In the genomic region with DNA sequence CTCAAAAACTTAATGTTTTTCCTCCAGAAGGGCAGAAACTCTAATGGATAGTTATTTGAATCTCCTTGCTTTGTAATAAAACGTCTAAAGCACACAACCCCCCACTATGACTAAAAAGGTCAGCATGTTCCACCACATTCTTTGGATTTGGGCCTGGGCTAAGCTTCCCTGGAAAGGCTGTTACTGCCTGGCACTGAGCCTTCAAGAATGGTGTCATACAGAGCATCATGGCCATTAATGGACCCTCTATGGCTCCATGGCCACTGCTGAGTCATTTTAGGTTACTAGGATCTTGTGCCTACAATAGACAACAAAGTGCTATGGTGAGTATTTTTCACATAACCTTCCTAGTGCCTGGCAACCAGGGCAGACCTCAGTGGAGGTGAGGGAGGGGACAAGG, we compare ENCODE assay signal across 9 cellular contexts.
DNase-seq lines count a peak whose midpoint lies in the region; FAIRE-seq and TF ChIP-seq lines count a peak whose summit lies in the region.
"Had no signal": no experiment of that assay in that cellular context is flagged by ENCODE, and none has a peak within 500 bp of the region (broad histone marks: within the 10 kb centered on the region; RNA-seq: fewer than 3 reads in every experiment).

No MANE protein-coding gene starts in this region.

- intact Hi-C loops in colonic mucosa (cut with DNase I): no loop called here

- no peak overlapping the region for H3K4me3 ChIP-seq in colonic mucosa

- H3K9me3 ChIP-seq in colonic mucosa: no peaks in the 10 kb centered on the region

- H3K9ac ChIP-seq in colonic mucosa (ENCODE audit: low read depth in 2 of 2, low read length in 2 of 2): no peak overlapping the region

- no peaks in the 10 kb centered on the region for H3K4me1 ChIP-seq in colonic mucosa

- H3K27ac ChIP-seq in colonic mucosa: no peak overlapping the region

- no peaks in the 10 kb centered on the region for H3K36me3 ChIP-seq in colonic mucosa

- H3K27me3 ChIP-seq in colonic mucosa: no peaks in the 10 kb centered on the region

- TF ChIP-seq CTCF in colonic mucosa (IDR thresholded peaks at IDR 0.05): no peak

- DNase-seq in HTR-8/SVneo (ENCODE audit: insufficient read length, low spot score) (peak; percentile 17), colonic mucosa (peak; percentile 30), medulla oblongata (ENCODE audit: extremely low spot score) (peak; percentile 17), ureter (ENCODE audit: low spot score) (peak; percentile 51), NOMO-1 treated with DMSO at 0.1 percent for 48 hours (lab: John Stamatoyannopoulos, UW; ENCODE audit: unreplicated experiment) (no peak), globus pallidus (ENCODE audit: low spot score) (no peak)
- no peak for DNase-seq in activated CD8-positive, alpha-beta memory T cell treated with anti-CD3 and anti-CD28 coated beads, Interleukin-2, amount 50 U/mL, for 48 hours
- DNase-seq: NCI-H2107; stimulated activated CD4-positive, alpha-beta T cell treated with anti-CD3 and anti-CD28 coated beads, Interleukin-4, amount 100 ng/mL, for 4 hours had no signal

- FAIRE-seq in HTR-8/SVneo (lab: Jason Lieb, UNC): no peak

Comparison
In these comparisons a context has a peak if more than half of its experiments do, and no peak if none do; other contexts are left out.
1. DNase-seq: peak in HTR-8/SVneo (single experiment), colonic mucosa (single experiment), medulla oblongata (single experiment) and ureter (single experiment); none in NOMO-1 treated with DMSO at 0.1 percent for 48 hours (single experiment), globus pallidus (single experiment) and activated CD8-positive, alpha-beta memory T cell treated with anti-CD3 and anti-CD28 coated beads, Interleukin-2, amount 50 U/mL, for 48 hours (single experiment).